In genomic region chr4:70183168-70183939, GRCh38 we compare ENCODE assay signal across 8 cellular contexts. TPM values are rescaled to one million over a fixed set of nuclear protein-coding genes. Genes with fewer than 3 reads are reported as not detected.
A peak's percentile ranks its signal among the peaks of the same experiment; 100 is the strongest.
DNase-seq lines count a peak whose midpoint lies in the region; ATAC-seq and TF ChIP-seq lines count a peak whose summit lies in the region.

No MANE protein-coding gene starts in this region.

- ATAC-seq in activated T-cell treated with anti-CD3 and anti-CD28 coated beads, Interleukin-2, amount 50 U/mL, for 72 hours (replicated peaks in 1 of 2): no peak
- ATAC-seq in GM21737 (IDR thresholded peaks at IDR 0.05; ENCODE audit: unreplicated experiment): peak; percentile 76

- no peak overlapping the region for H3K27ac ChIP-seq in iPS DF 6.9 (ENCODE audit: low read length)
- H3K27ac ChIP-seq in coronary artery: no peak overlapping the region

- TF ChIP-seq CTCF in coronary artery (IDR thresholded peaks at IDR 0.05): no peak

- no peaks in the 10 kb centered on the region for H3K4me1 Mint-ChIP-seq in activated T-cell treated with anti-CD3 and anti-CD28 coated beads, Interleukin-2, amount 50 U/mL, for 72 hours (ENCODE audit: low read depth)

- H3K4me3 Mint-ChIP-seq in activated T-cell treated with anti-CD3 and anti-CD28 coated beads, Interleukin-2, amount 50 U/mL, for 72 hours: no peak overlapping the region

- in situ Hi-C loops in KBM-7 (cut with MboI; ENCODE audit: low pct_unique_long_range_greater_than_20kb, low sequenced_read_pairs): no loop called here

- H3K4me3 ChIP-seq in iPS DF 6.9 (ENCODE audit: low read length): no peak overlapping the region
- no peak overlapping the region for H3K4me3 ChIP-seq in coronary artery

- H3K27me3 ChIP-seq in iPS DF 6.9 (ENCODE audit: control insufficient read depth, insufficient read depth, low read length): no peaks in the 10 kb centered on the region

- 100% methylated on average over 2 of the region's 6 CpGs for WGBS in iPS DF 6.9 (ENCODE audit: insufficient coverage, insufficient read length)

- no peaks in the 10 kb centered on the region for H3K36me3 ChIP-seq in iPS DF 6.9 (ENCODE audit: control insufficient read depth, insufficient read depth, low read length)

- DNase-seq in activated T-cell treated with anti-CD3 and anti-CD28 coated beads, Interleukin-2, amount 50 U/mL, for 72 hours: peak; percentile 14 to 23
- DNase-seq in activated T-cell treated with anti-CD3 and anti-CD28 coated beads, Interleukin-2, amount 50 U/mL, for 48 hours: no peak
- DNase-seq in KBM-7 (peak; percentile 39), UCSD-AML1 (lab: John Stamatoyannopoulos, UW; ENCODE audit: unreplicated experiment) (peak; percentile 6), iPS DF 6.9 (ENCODE audit: low read depth, low spot score) (peak; percentile 22), cortex of kidney (lab: John Stamatoyannopoulos, UW) (no peak), coronary artery (ENCODE audit: low spot score) (no peak)

- no peaks in the 10 kb centered on the region for H3K9me3 Mint-ChIP-seq in activated T-cell treated with anti-CD3 and anti-CD28 coated beads, Interleukin-2, amount 50 U/mL, for 72 hours

- no peaks in the 10 kb centered on the region for H3K9me3 ChIP-seq in iPS DF 6.9 (ENCODE audit: control insufficient read depth, insufficient read depth, low read length)

- H3K4me1 ChIP-seq in iPS DF 6.9 (ENCODE audit: control insufficient read depth, insufficient read depth, low read length): no peaks in the 10 kb centered on the region

- H3K27me3 Mint-ChIP-seq in activated T-cell treated with anti-CD3 and anti-CD28 coated beads, Interleukin-2, amount 50 U/mL, for 72 hours (ENCODE audit: low read depth): no peaks in the 10 kb centered on the region

- H3K27ac Mint-ChIP-seq in activated T-cell treated with anti-CD3 and anti-CD28 coated beads, Interleukin-2, amount 50 U/mL, for 72 hours: no peak overlapping the region

- H3K36me3 Mint-ChIP-seq in activated T-cell treated with anti-CD3 and anti-CD28 coated beads, Interleukin-2, amount 50 U/mL, for 72 hours (ENCODE audit: insufficient read depth in 2 of 2): no peaks in the 10 kb centered on the region

RNA-seq across cellular contexts. Expression of gene ODAM, which starts 12.2 kb away (rescaled TPM):
- total RNA-seq in activated T-cell treated with anti-CD3 and anti-CD28 coated beads, Interleukin-2, amount 50 U/mL, for 72 hours: not detected

RNA-seq across cellular contexts. Expression of gene PRR27, which starts 29.3 kb away (rescaled TPM):
- total RNA-seq in activated T-cell treated with anti-CD3 and anti-CD28 coated beads, Interleukin-2, amount 50 U/mL, for 72 hours: not detected

RNA-seq across cellular contexts. Expression of gene FDCSP, which starts 42.6 kb away (rescaled TPM):
- not detected for total RNA-seq in activated T-cell treated with anti-CD3 and anti-CD28 coated beads, Interleukin-2, amount 50 U/mL, for 72 hours

RNA-seq across cellular contexts. Expression of gene CSN3, which starts 59.0 kb away (rescaled TPM):
- not detected for total RNA-seq in activated T-cell treated with anti-CD3 and anti-CD28 coated beads, Interleukin-2, amount 50 U/mL, for 72 hours

Comparison
In these comparisons a context has a peak if more than half of its experiments do, and no peak if none do; other contexts are left out.
1. DNase-seq: peak in activated T-cell treated with anti-CD3 and anti-CD28 coated beads, Interleukin-2, amount 50 U/mL, for 72 hours (2 of 2), KBM-7 (single experiment), UCSD-AML1 (single experiment) and iPS DF 6.9 (single experiment); none in activated T-cell treated with anti-CD3 and anti-CD28 coated beads, Interleukin-2, amount 50 U/mL, for 48 hours (0 of 2), cortex of kidney (single experiment) and coronary artery (single experiment).